27 cellular contexts compared by ENCODE assay signal in genomic region chr5:63555874-63556273, GRCh38.
DNase-seq lines count a peak whose midpoint lies in the region; ATAC-seq and TF ChIP-seq lines count a peak whose summit lies in the region.
"Had no signal": no experiment of that assay in that cellular context is flagged by ENCODE, and none has a peak within 500 bp of the region (broad histone marks: within the 10 kb centered on the region; RNA-seq: fewer than 3 reads in every experiment).

No MANE protein-coding gene starts in this region.

- H3K27me3 ChIP-seq in left lung (no peaks in the 10 kb centered on the region), upper lobe of left lung (no peaks in the 10 kb centered on the region)
- H3K27me3 ChIP-seq: esophagus squamous epithelium, gastrocnemius medialis had no signal

- 77 to 81% methylated on average over 4 of the region's 4 CpGs for WGBS in upper lobe of left lung, 2 donors

- peak; percentile 0 for DNase-seq in EL
- peak; percentile 6 to 46 for DNase-seq in NCI-H446 (lab: John Stamatoyannopoulos, UW)
- peak; percentile 7 for DNase-seq in astrocyte of the spinal cord (ENCODE audit: low read depth, low spot score)
- DNase-seq in left lung, result no peak
- no peak for DNase-seq in NOMO-1 (lab: John Stamatoyannopoulos, UW; ENCODE audit: unreplicated experiment in 2 of 2)
- no peak for DNase-seq in amniotic stem cell (lab: John Stamatoyannopoulos, UW)
- DNase-seq in NOMO-1 treated with dmso at 0.1 percent for 144 hours (lab: John Stamatoyannopoulos, UW; ENCODE audit: unreplicated experiment), result no peak
- DNase-seq in upper lobe of left lung, result no peak
- DNase-seq: activated CD4-positive, alpha-beta T cell treated with anti-CD3 and anti-CD28 coated beads for 1 hour; activated CD8-positive, alpha-beta memory T cell treated with anti-CD3 and anti-CD28 coated beads, Interleukin-2, amount 50 U/mL, for 48 hours; activated CD8-positive, alpha-beta T cell treated with anti-CD3 and anti-CD28 coated beads for 36 hours; activated naive CD4-positive, alpha-beta T cell treated with Interleukin-2 at 50 U/mL for 16 hours; CD8-positive, alpha-beta memory T cell; DMS 273 treated with DMSO at 0.1 percent for 48 hours; esophagus squamous epithelium; gastrocnemius medialis; Karpas-422; mucosa of descending colon; NCI-H1048; OCI-M1; stimulated activated CD4-positive, alpha-beta T cell treated with anti-CD3 and anti-CD28 coated beads, Interleukin-2, amount 100 ng/mL, for 24 hours; stimulated activated CD8-positive, alpha-beta memory T cell treated with anti-CD3 and anti-CD28 coated beads, Interleukin-4, amount 100 ng/mL, for 48 hours had no signal

- in situ Hi-C loops in astrocyte of the spinal cord (cut with HindIII; ENCODE audit: low sequenced_read_pairs), result no loop called here

- H3K27ac ChIP-seq in left lung, result no peak overlapping the region
- no peak overlapping the region for H3K27ac ChIP-seq in upper lobe of left lung
- H3K27ac ChIP-seq: esophagus squamous epithelium, gastrocnemius medialis had no signal

- ATAC-seq in left lung (peak; percentile 40), upper lobe of left lung (ENCODE audit: low FRiP score in 2 of 2) (no peak)
- ATAC-seq: activated CD8-positive, alpha-beta T cell treated with anti-CD3 and anti-CD28 coated beads for 36 hours; gastrocnemius medialis; HCT116; mucosa of descending colon; natural killer cell treated with Interleukin-12 subunit alpha and Interleukin-12 subunit beta and Interleukin-15 and Interleukin-18, amount 100 ng/mL, for 72 hours; Right ventricle myocardium inferior; SK-N-SH treated with all-trans-retinoic acid at 6 μM for 48 hours had no signal

- no peaks in the 10 kb centered on the region for H3K36me3 ChIP-seq in left lung
- H3K36me3 ChIP-seq in upper lobe of left lung, result no peaks in the 10 kb centered on the region
- H3K36me3 ChIP-seq: esophagus squamous epithelium, gastrocnemius medialis had no signal

- peaks cover 0 to 4% of the 10 kb centered on the region in 2 donors for H3K9me3 ChIP-seq in left lung
- peaks cover 0 to under 1% (median 0%) of the 10 kb centered on the region in 4 donors for H3K9me3 ChIP-seq in upper lobe of left lung
- H3K9me3 ChIP-seq: esophagus squamous epithelium, gastrocnemius medialis had no signal

- intact Hi-C loops in left lung (cut with DNase I), result no loop called here

- H3K4me3 ChIP-seq in astrocyte of the spinal cord (ENCODE audit: low read depth, low read length) (no peak overlapping the region), left lung (no peak overlapping the region), upper lobe of left lung (no peak overlapping the region)
- H3K4me3 ChIP-seq: esophagus squamous epithelium, gastrocnemius medialis, lung, mucosa of descending colon had no signal

- H3K4me1 ChIP-seq in left lung (no peaks in the 10 kb centered on the region), upper lobe of left lung (no peaks in the 10 kb centered on the region)
- H3K4me1 ChIP-seq: esophagus squamous epithelium, gastrocnemius medialis had no signal

- TF ChIP-seq EP300 in upper lobe of left lung (IDR thresholded peaks at IDR 0.05), result no peak

- no peak for TF ChIP-seq POLR2A in upper lobe of left lung (IDR thresholded peaks at IDR 0.05)

- TF ChIP-seq CTCF in astrocyte of the spinal cord (IDR thresholded peaks at IDR 0.05; ENCODE audit: low read depth, low read length), result no peak
- no peak for TF ChIP-seq CTCF in left lung (IDR thresholded peaks at IDR 0.05)
- no peak for TF ChIP-seq CTCF in upper lobe of left lung (IDR thresholded peaks at IDR 0.05)

Comparison
In these comparisons a context has a peak if more than half of its experiments do, and no peak if none do; other contexts are left out.
1. DNase-seq: peak in EL (single experiment), NCI-H446 (2 of 2) and astrocyte of the spinal cord (single experiment); none in left lung (0 of 2), NOMO-1 (0 of 2), amniotic stem cell (single experiment), NOMO-1 treated with dmso at 0.1 percent for 144 hours (single experiment) and upper lobe of left lung (0 of 2).